2 cellular contexts compared by ENCODE assay signal in the genomic region with DNA sequence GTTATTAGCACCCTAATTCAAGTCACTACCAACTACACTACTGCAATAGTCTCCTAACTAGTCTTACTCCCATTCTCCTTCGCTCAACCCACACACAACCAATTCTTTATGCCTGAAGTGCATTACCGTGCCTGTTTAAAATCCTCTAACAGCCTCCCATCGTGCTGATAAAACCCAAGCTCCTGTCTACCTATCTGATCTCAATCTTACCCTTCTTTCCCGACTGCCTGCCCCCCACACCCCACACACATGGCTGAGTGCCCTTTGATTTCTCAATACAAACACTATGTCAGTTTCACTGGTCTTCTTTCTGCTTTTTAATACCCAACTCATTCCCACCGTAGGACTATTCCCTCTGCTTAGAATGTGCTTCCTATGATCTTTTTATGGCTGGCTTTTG.
TF ChIP-seq lines count a peak whose summit lies in the region.

No MANE protein-coding gene starts in this region.

TF ChIP-seq in liver, 16 proteins besides CTCF, POLR2A, EP300 and RAD21:
- TF ChIP-seq RXRA (IDR thresholded peaks at IDR 0.05) (peak in 1 of 2 donors; percentile 14), SP1 (IDR thresholded peaks at IDR 0.05) (no peak), JUND (IDR thresholded peaks at IDR 0.05) (no peak), FOXA2 (IDR thresholded peaks at IDR 0.05) (no peak), NR2F2 (IDR thresholded peaks at IDR 0.05) (no peak), REST (IDR thresholded peaks at IDR 0.05) (no peak), HNF4A (conservative IDR thresholded peaks at IDR 0.05) (peak in 1 of 2 donors; percentile 23)

TF ChIP-seq in HepG2, 621 proteins besides CTCF, POLR2A, EP300 and RAD21:
- TF ChIP-seq, protein P1, sequence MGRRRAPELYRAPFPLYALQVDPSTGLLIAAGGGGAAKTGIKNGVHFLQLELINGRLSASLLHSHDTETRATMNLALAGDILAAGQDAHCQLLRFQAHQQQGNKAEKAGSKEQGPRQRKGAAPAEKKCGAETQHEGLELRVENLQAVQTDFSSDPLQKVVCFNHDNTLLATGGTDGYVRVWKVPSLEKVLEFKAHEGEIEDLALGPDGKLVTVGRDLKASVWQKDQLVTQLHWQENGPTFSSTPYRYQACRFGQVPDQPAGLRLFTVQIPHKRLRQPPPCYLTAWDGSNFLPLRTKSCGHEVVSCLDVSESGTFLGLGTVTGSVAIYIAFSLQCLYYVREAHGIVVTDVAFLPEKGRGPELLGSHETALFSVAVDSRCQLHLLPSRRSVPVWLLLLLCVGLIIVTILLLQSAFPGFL (CRISPR knock-in tag; IDR thresholded peaks at IDR 0.05), result no peak
- TF ChIP-seq ZNF180 (CRISPR knock-in tag; IDR thresholded peaks at IDR 0.05; ENCODE audit: borderline replicate concordance, low read depth) (no peak), ZNF543 (CRISPR knock-in tag; IDR thresholded peaks at IDR 0.05) (no peak), HNRNPUL1 (IDR thresholded peaks at IDR 0.05; ENCODE audit: low read depth, low read length) (no peak)
- TF ChIP-seq, protein P2, sequence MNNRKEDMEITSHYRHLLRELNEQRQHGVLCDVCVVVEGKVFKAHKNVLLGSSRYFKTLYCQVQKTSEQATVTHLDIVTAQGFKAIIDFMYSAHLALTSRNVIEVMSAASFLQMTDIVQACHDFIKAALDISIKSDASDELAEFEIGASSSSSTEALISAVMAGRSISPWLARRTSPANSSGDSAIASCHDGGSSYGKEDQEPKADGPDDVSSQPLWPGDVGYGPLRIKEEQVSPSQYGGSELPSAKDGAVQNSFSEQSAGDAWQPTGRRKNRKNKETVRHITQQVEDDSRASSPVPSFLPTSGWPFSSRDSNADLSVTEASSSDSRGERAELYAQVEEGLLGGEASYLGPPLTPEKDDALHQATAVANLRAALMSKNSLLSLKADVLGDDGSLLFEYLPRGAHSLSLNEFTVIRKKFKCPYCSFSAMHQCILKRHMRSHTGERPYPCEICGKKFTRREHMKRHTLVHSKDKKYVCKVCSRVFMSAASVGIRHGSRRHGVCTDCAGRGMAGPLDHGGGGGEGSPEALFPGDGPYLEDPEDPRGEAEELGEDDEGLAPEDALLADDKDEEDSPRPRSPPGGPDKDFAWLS (CRISPR knock-in tag; IDR thresholded peaks at IDR 0.05; ENCODE audit: borderline replicate concordance), result no peak
